In genomic region chr10:97230146-97230545, GRCh38 we compare ENCODE assay signal across 16 cellular contexts. TPM values are rescaled to one million over a fixed set of nuclear protein-coding genes. Genes with fewer than 3 reads are reported as not detected.
A peak's percentile ranks its signal among the peaks of the same experiment; 100 is the strongest.
DNase-seq lines count a peak whose midpoint lies in the region; ATAC-seq and TF ChIP-seq lines count a peak whose summit lies in the region.
"Had no signal": no experiment of that assay in that cellular context is flagged by ENCODE, and none has a peak within 500 bp of the region (broad histone marks: within the 10 kb centered on the region; RNA-seq: fewer than 3 reads in every experiment).

No MANE protein-coding gene starts in this region.

- in situ Hi-C loops in SK-MEL-5 (cut with HindIII; ENCODE audit: low pct_unique_long_range_greater_than_20kb, low sequenced_read_pairs) = no loop called here

- H3K36me3 ChIP-seq in ACC112 (ENCODE audit: insufficient read depth, low read length) (no peaks in the 10 kb centered on the region), psoas muscle (ENCODE audit: insufficient read depth in 1 of 2, low read depth in 1 of 2) (peaks cover 4 to 43% of the 10 kb centered on the region in 2 donors)
- H3K36me3 ChIP-seq: thoracic aorta had no signal

- intact Hi-C loops in psoas muscle (cut with DNase I) = no loop called here

- H3K4me1 Mint-ChIP-seq in stimulated activated memory B cell treated with anti-CD40 and anti-IgM and Interleukin-4, amounts not matched to agents 10 μg/mL and 1 μg/mL and 100 μg/mL, for 72 hours = no peaks in the 10 kb centered on the region

- no peak overlapping the region for H2AFZ ChIP-seq in ACC112 (ENCODE audit: low read length, unreplicated experiment)

- no peaks in the 10 kb centered on the region for H3K79me2 ChIP-seq in ACC112 (ENCODE audit: control insufficient read depth, insufficient read depth, low read length, unreplicated experiment)

- no peak overlapping the region for H3K4me3 ChIP-seq in ACC112 (ENCODE audit: low read depth, low read length)
- H3K4me3 ChIP-seq in fibroblast of the aortic adventitia (ENCODE audit: low read depth, low read length) = no peak overlapping the region
- no peak overlapping the region for H3K4me3 ChIP-seq in psoas muscle
- H3K4me3 ChIP-seq: BLaER1, thoracic aorta had no signal

- no peak overlapping the region for H3K4me3 Mint-ChIP-seq in stimulated activated memory B cell treated with anti-CD40 and anti-IgM and Interleukin-4, amounts not matched to agents 10 μg/mL and 1 μg/mL and 100 μg/mL, for 72 hours
- H3K4me3 Mint-ChIP-seq: activated naive CD4-positive, alpha-beta T cell treated with anti-CD3 and anti-CD28 coated beads, Interleukin-2, amount 50 U/mL, for 24 hours had no signal

- peaks cover 44% of the 10 kb centered on the region for H3K36me3 Mint-ChIP-seq in stimulated activated memory B cell treated with anti-CD40 and anti-IgM and Interleukin-4, amounts not matched to agents 10 μg/mL and 1 μg/mL and 100 μg/mL, for 72 hours

- no peaks in the 10 kb centered on the region for H3K27me3 Mint-ChIP-seq in stimulated activated memory B cell treated with anti-CD40 and anti-IgM and Interleukin-4, amounts not matched to agents 10 μg/mL and 1 μg/mL and 100 μg/mL, for 72 hours
- H3K27me3 Mint-ChIP-seq: activated naive CD4-positive, alpha-beta T cell treated with anti-CD3 and anti-CD28 coated beads, Interleukin-2, amount 50 U/mL, for 24 hours had no signal

- H3K9me3 Mint-ChIP-seq in stimulated activated memory B cell treated with anti-CD40 and anti-IgM and Interleukin-4, amounts not matched to agents 10 μg/mL and 1 μg/mL and 100 μg/mL, for 72 hours = no peaks in the 10 kb centered on the region
- H3K9me3 Mint-ChIP-seq: activated naive CD4-positive, alpha-beta T cell treated with anti-CD3 and anti-CD28 coated beads, Interleukin-2, amount 50 U/mL, for 24 hours had no signal

- no peaks in the 10 kb centered on the region for H3K9me3 ChIP-seq in psoas muscle
- H3K9me3 ChIP-seq: BLaER1, thoracic aorta had no signal

- H3K27me3 ChIP-seq in ACC112 (ENCODE audit: insufficient read depth, low read length) = no peaks in the 10 kb centered on the region
- H3K27me3 ChIP-seq in psoas muscle (ENCODE audit: insufficient read depth in 3 of 3, low read length in 2 of 3) = no peaks in the 10 kb centered on the region
- H3K27me3 ChIP-seq: BLaER1 had no signal

- peaks cover 22% of the 10 kb centered on the region for H3K4me1 ChIP-seq in ACC112 (ENCODE audit: control insufficient read depth, insufficient read depth, low read length, unreplicated experiment)
- H3K4me1 ChIP-seq in psoas muscle = no peaks in the 10 kb centered on the region

- DNase-seq in EH (ENCODE audit: low read depth) (peak; percentile 36), SK-MEL-5 (ENCODE audit: low read depth, low spot score) (peak; percentile 28), fibroblast of the aortic adventitia (ENCODE audit: low read depth) (peak; percentile 12), psoas muscle (no peak)
- DNase-seq: caudate nucleus; effector CD8-positive, alpha-beta T cell; NCI-H2081; NCI-H526 treated with DMSO at 0.1 percent for 48 hours; stimulated activated CD4-positive, alpha-beta T cell treated with anti-CD3 and anti-CD28 coated beads, Interleukin-2, amount 100 ng/mL, for 48 hours had no signal

- WGBS in psoas muscle, 3 donors = 96 to 100% (median 97%) methylated on average over 1 of the region's 1 CpG

- H3K27ac Mint-ChIP-seq in stimulated activated memory B cell treated with anti-CD40 and anti-IgM and Interleukin-4, amounts not matched to agents 10 μg/mL and 1 μg/mL and 100 μg/mL, for 72 hours = no peak overlapping the region
- H3K27ac Mint-ChIP-seq: activated naive CD4-positive, alpha-beta T cell treated with anti-CD3 and anti-CD28 coated beads, Interleukin-2, amount 50 U/mL, for 24 hours had no signal

- TF ChIP-seq POLR2A in GM18505 (IDR thresholded peaks at IDR 0.05; ENCODE audit: borderline replicate concordance, extremely low read depth, insufficient read depth, insufficient read length) = no peak

- TF ChIP-seq CTCF in fibroblast of the aortic adventitia (IDR thresholded peaks at IDR 0.05; ENCODE audit: insufficient read depth, low read length) = no peak
- TF ChIP-seq CTCF in psoas muscle (IDR thresholded peaks at IDR 0.05) = no peak

- H3K27ac ChIP-seq in ACC112 (ENCODE audit: low read depth, low read length) (peak overlapping the region; percentile 71; the same call in 1 of the 2 replicates), psoas muscle (no peak overlapping the region)
- H3K27ac ChIP-seq: BLaER1, thoracic aorta had no signal

- ATAC-seq in GM18505 (IDR thresholded peaks at IDR 0.05; ENCODE audit: unreplicated experiment) (no peak), psoas muscle (no peak)
- ATAC-seq in stimulated activated memory B cell treated with anti-CD40 and anti-IgM and Interleukin-4, amounts not matched to agents 10 μg/mL and 1 μg/mL and 100 μg/mL, for 72 hours = no peak
- ATAC-seq: HCT116 had no signal

RNA-seq across cellular contexts. Expression of gene SLIT1, which starts 44.4 kb away (rescaled TPM):
- 0.11 TPM in 1 of 2 replicates, not detected in the other for total RNA-seq in SK-MEL-5 (2014; rRNA removed; shearing (Covaris generic))
- polyA plus RNA-seq in SK-MEL-5 (2015; cell fraction: cytosol; rRNA removed) = 0.01 and 0.10 TPM in 2 replicates
- 0.03 and 0.12 TPM in 2 replicates for polyA plus RNA-seq in SK-MEL-5 (2015; cell fraction: nucleus; rRNA removed)
- total RNA-seq in fibroblast of the aortic adventitia (ENCODE audit: low replicate concordance) = 0.09 TPM in 1 of 2 replicates, not detected in the other
- total RNA-seq in psoas muscle = under 1 TPM; 0.05 to 0.30 (median 0.07) TPM
- under 1 TPM; 0.04 to 0.09 (median 0.08) TPM for polyA plus RNA-seq in psoas muscle

Comparison
In these comparisons a context has a peak if more than half of its experiments do, and no peak if none do; other contexts are left out.
1. DNase-seq: peak in EH (single experiment), SK-MEL-5 (single experiment) and fibroblast of the aortic adventitia (single experiment); none in psoas muscle (0 of 2).